Comparison of ENCODE assay signal across 25 cellular contexts in genomic region chr2:4780679-4781078, GRCh38.
"Had no signal": no experiment of that assay in that cellular context is flagged by ENCODE, and none has a peak within 500 bp of the region (broad histone marks: within the 10 kb centered on the region; RNA-seq: fewer than 3 reads in every experiment).

No MANE protein-coding gene starts in this region.

- H3K27ac ChIP-seq: KMS-11, PC-9 had no signal

- ATAC-seq: activated CD8-positive, alpha-beta T cell treated with anti-CD3 and anti-CD28 coated beads, Interleukin-2, amount 10 ng/mL, durations not matched to agents 7 days and 5 days; WTC11 had no signal

- H2AFZ ChIP-seq: PC-9 had no signal

- H3K36me3 ChIP-seq: MG63 had no signal

- H3K27ac Mint-ChIP-seq: activated CD8-positive, alpha-beta T cell treated with anti-CD3 and anti-CD28 coated beads, Interleukin-2, amount 10 ng/mL, durations not matched to agents 7 days and 5 days; activated naive CD4-positive, alpha-beta T cell treated with anti-CD3 and anti-CD28 coated beads, Interleukin-2, amount 50 U/mL, for 24 hours; activated T-helper 1 cell treated with anti-CD3 and anti-CD28 coated beads, Interleukin-12 subunit alpha, Interleukin-12 subunit beta, Interleukin-2, Interleukin-4 antibody, amounts not matched to agents 30 ng/mL and 10 ng/mL and 1 ng/mL, durations not matched to agents 14 hours and 24 hours and 36 hours; T-helper 1 cell treated with Interleukin-12 subunit alpha and Interleukin-12 subunit beta and Interleukin-4 antibody, amounts not matched to agents 30 μg/mL and 1 μg/mL, for 36 hours; WTC11 had no signal

- H3K27me3 ChIP-seq: MG63 had no signal

- H3K4me2 ChIP-seq: KMS-11, PC-9 had no signal

- H3K36me3 Mint-ChIP-seq: activated naive CD4-positive, alpha-beta T cell treated with anti-CD3 and anti-CD28 coated beads, Interleukin-2, amount 50 U/mL, for 24 hours had no signal

- DNase-seq: activated CD4-positive, alpha-beta T cell treated with anti-CD3 and anti-CD28 coated beads for 48 hours; activated CD4-positive, alpha-beta T cell treated with anti-CD3 and anti-CD28 coated beads, Interleukin-2, amount 50 U/mL, for 4 hours; activated CD4-positive, CD25-positive, alpha-beta regulatory T cell treated with anti-CD3 and anti-CD28 coated beads, Interleukin-2, amount 50 U/mL, for 72 hours; activated CD8-positive, alpha-beta memory T cell treated with anti-CD3 and anti-CD28 coated beads, Interleukin-2, amount 50 U/mL, for 48 hours; activated CD8-positive, alpha-beta T cell treated with anti-CD3 and anti-CD28 coated beads, Interleukin-2, amount 10 ng/mL, durations not matched to agents 7 days and 5 days; activated effector memory CD4-positive, alpha-beta T cell treated with Interleukin-2 at 50 U/mL for 16 hours; activated naive CD4-positive, alpha-beta T cell; activated T-cell treated with anti-CD3 and anti-CD28 coated beads, Interleukin-2, amount 50 U/mL, for 1 hour; aorta; MG63; NCI-H1048; NCI-H146; NCI-H187 treated with DMSO at 0.1 percent for 48 hours; NCI-H2171 treated with DMSO at 0.1 percent for 48 hours; NCI-H226; NCI-H510A treated with DMSO at 0.1 percent for 48 hours; NCI-H69; PC-9; SHP77 treated with DMSO at 0.1 percent for 48 hours had no signal

- H3K4me1 Mint-ChIP-seq: activated naive CD4-positive, alpha-beta T cell treated with anti-CD3 and anti-CD28 coated beads, Interleukin-2, amount 50 U/mL, for 24 hours; central memory CD8-positive, alpha-beta T cell; WTC11 had no signal

- H3K4me3 ChIP-seq: MG63, PC-9 had no signal

- H3K9ac ChIP-seq: KMS-11 had no signal

- H3K4me3 Mint-ChIP-seq: activated CD8-positive, alpha-beta T cell treated with anti-CD3 and anti-CD28 coated beads, Interleukin-2, amount 10 ng/mL, durations not matched to agents 7 days and 5 days; activated naive CD4-positive, alpha-beta T cell treated with anti-CD3 and anti-CD28 coated beads, Interleukin-2, amount 50 U/mL, for 24 hours; activated T-helper 1 cell treated with anti-CD3 and anti-CD28 coated beads, Interleukin-12 subunit alpha, Interleukin-12 subunit beta, Interleukin-2, Interleukin-4 antibody, amounts not matched to agents 30 ng/mL and 10 ng/mL and 1 ng/mL, durations not matched to agents 14 hours and 24 hours and 36 hours; central memory CD8-positive, alpha-beta T cell; T-helper 1 cell treated with Interleukin-12 subunit alpha and Interleukin-12 subunit beta and Interleukin-4 antibody, amounts not matched to agents 30 μg/mL and 1 μg/mL, for 36 hours; WTC11 had no signal

- H3K27me3 Mint-ChIP-seq: activated naive CD4-positive, alpha-beta T cell treated with anti-CD3 and anti-CD28 coated beads, Interleukin-2, amount 50 U/mL, for 24 hours; central memory CD8-positive, alpha-beta T cell had no signal

- H3K9me3 ChIP-seq: MG63 had no signal
